Comparison of ENCODE assay signal across 27 cellular contexts in the genomic region with DNA sequence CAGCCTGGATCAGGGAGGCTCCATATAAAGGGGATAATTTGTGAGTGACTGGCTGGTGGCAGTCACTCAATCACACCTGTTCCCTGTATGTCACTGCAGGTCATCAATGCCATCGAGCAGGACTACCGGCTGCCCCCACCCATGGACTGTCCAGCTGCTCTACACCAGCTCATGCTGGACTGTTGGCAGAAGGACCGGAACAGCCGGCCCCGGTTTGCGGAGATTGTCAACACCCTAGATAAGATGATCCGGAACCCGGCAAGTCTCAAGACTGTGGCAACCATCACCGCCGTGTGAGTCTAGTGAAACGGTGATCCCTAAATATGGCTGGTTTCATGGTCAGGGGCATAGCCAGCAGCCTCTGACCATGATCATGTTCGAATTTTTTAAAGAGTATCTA.
"Had no signal": no experiment of that assay in that cellular context is flagged by ENCODE, and none has a peak within 500 bp of the region (broad histone marks: within the 10 kb centered on the region; RNA-seq: fewer than 3 reads in every experiment).

No MANE protein-coding gene starts in this region.

- H3K36me3 Mint-ChIP-seq: stimulated activated effector memory CD8-positive, alpha-beta T cell treated with anti-CD3 and anti-CD28 coated beads, Interleukin-12 subunit alpha, Interleukin-12 subunit beta, amount 100 ng/mL, for 72 hours; stimulated activated memory B cell treated with anti-CD40 and anti-IgM and Interleukin-4, amounts not matched to agents 10 μg/mL and 1 μg/mL and 100 μg/mL, for 72 hours; stimulated activated naive B cell treated with anti-CD40 and anti-IgM and Interleukin-4, amounts not matched to agents 10 μg/mL and 1 μg/mL and 100 μg/mL, for 72 hours; type B pancreatic cell had no signal

- H3K27ac ChIP-seq: stomach, suprapubic skin, testis, thoracic aorta, thyroid gland, tibial artery, tibial nerve, upper lobe of left lung, upper lobe of right lung, uterus, vagina had no signal

- H3K9me3 ChIP-seq: stomach, suprapubic skin, testis, thoracic aorta, thyroid gland, tibial artery, tibial nerve, upper lobe of left lung, upper lobe of right lung, uterus, vagina had no signal

- H3K9me3 Mint-ChIP-seq: stimulated activated memory B cell treated with anti-CD40 and anti-IgM and Interleukin-4, amounts not matched to agents 10 μg/mL and 1 μg/mL and 100 μg/mL, for 72 hours; stimulated activated naive B cell treated with anti-CD40 and anti-IgM and Interleukin-4, amounts not matched to agents 10 μg/mL and 1 μg/mL and 100 μg/mL, for 72 hours; stimulated activated naive CD8-positive, alpha-beta T cell treated with anti-CD3 and anti-CD28 coated beads, Interleukin-15, amount 100 ng/mL, for 72 hours; stimulated activated naive CD8-positive, alpha-beta T cell treated with anti-CD3 and anti-CD28 coated beads, Interleukin-15, Interleukin-2, amounts not matched to agents 100 ng/mL and 50 ng/mL, for 24 hours; type B pancreatic cell had no signal

- H3K27ac Mint-ChIP-seq: stimulated activated effector memory CD8-positive, alpha-beta T cell treated with anti-CD3 and anti-CD28 coated beads, Interleukin-12 subunit alpha, Interleukin-12 subunit beta, amount 100 ng/mL, for 72 hours; stimulated activated memory B cell treated with anti-CD40 and anti-IgM and Interleukin-4, amounts not matched to agents 10 μg/mL and 1 μg/mL and 100 μg/mL, for 72 hours; stimulated activated naive B cell treated with anti-CD40 and anti-IgM and Interleukin-4, amounts not matched to agents 10 μg/mL and 1 μg/mL and 100 μg/mL, for 72 hours; stimulated activated naive CD8-positive, alpha-beta T cell treated with anti-CD3 and anti-CD28 coated beads, Interleukin-15, amount 100 ng/mL, for 72 hours; stimulated activated naive CD8-positive, alpha-beta T cell treated with anti-CD3 and anti-CD28 coated beads, Interleukin-15, Interleukin-2, amounts not matched to agents 100 ng/mL and 50 ng/mL, for 24 hours; type B pancreatic cell had no signal

- H3K36me3 ChIP-seq: stomach, suprapubic skin, thoracic aorta, thyroid gland, tibial artery, tibial nerve, upper lobe of left lung, upper lobe of right lung, uterus, vagina had no signal

- H3K4me1 ChIP-seq: stomach, suprapubic skin, testis, thyroid gland, tibial artery, tibial nerve, upper lobe of left lung, upper lobe of right lung, uterus, vagina had no signal

- H3K4me1 Mint-ChIP-seq: stimulated activated effector memory CD8-positive, alpha-beta T cell treated with anti-CD3 and anti-CD28 coated beads, Interleukin-12 subunit alpha, Interleukin-12 subunit beta, amount 100 ng/mL, for 72 hours; stimulated activated memory B cell treated with anti-CD40 and anti-IgM and Interleukin-4, amounts not matched to agents 10 μg/mL and 1 μg/mL and 100 μg/mL, for 72 hours; stimulated activated naive B cell treated with anti-CD40 and anti-IgM and Interleukin-4, amounts not matched to agents 10 μg/mL and 1 μg/mL and 100 μg/mL, for 72 hours; stimulated activated naive CD8-positive, alpha-beta T cell treated with anti-CD3 and anti-CD28 coated beads, Interleukin-15, amount 100 ng/mL, for 72 hours had no signal

- H3K27me3 Mint-ChIP-seq: stimulated activated memory B cell treated with anti-CD40 and anti-IgM and Interleukin-4, amounts not matched to agents 10 μg/mL and 1 μg/mL and 100 μg/mL, for 72 hours; stimulated activated naive B cell treated with anti-CD40 and anti-IgM and Interleukin-4, amounts not matched to agents 10 μg/mL and 1 μg/mL and 100 μg/mL, for 72 hours; stimulated activated naive CD8-positive, alpha-beta T cell treated with anti-CD3 and anti-CD28 coated beads, Interleukin-15, amount 100 ng/mL, for 72 hours; stimulated activated naive CD8-positive, alpha-beta T cell treated with anti-CD3 and anti-CD28 coated beads, Interleukin-15, Interleukin-2, amounts not matched to agents 100 ng/mL and 50 ng/mL, for 24 hours had no signal

- ATAC-seq: stimulated activated effector memory CD8-positive, alpha-beta T cell treated with anti-CD3 and anti-CD28 coated beads, Interleukin-12 subunit alpha, Interleukin-12 subunit beta, amount 100 ng/mL, for 72 hours; stimulated activated memory B cell treated with anti-CD40 and anti-IgM and Interleukin-4, amounts not matched to agents 10 μg/mL and 1 μg/mL and 100 μg/mL, for 72 hours; stimulated activated naive B cell treated with anti-CD40 and anti-IgM and Interleukin-4, amounts not matched to agents 10 μg/mL and 1 μg/mL and 100 μg/mL, for 72 hours; stimulated activated naive CD8-positive, alpha-beta T cell treated with anti-CD3 and anti-CD28 coated beads, Interleukin-15, Interleukin-2, amounts not matched to agents 100 U/mL and 50 U/mL, for 24 hours; upper lobe of right lung had no signal

- H3K27me3 ChIP-seq: stomach, suprapubic skin, testis, thyroid gland, tibial artery, tibial nerve, upper lobe of left lung, upper lobe of right lung, uterus, vagina had no signal

- H3K4me3 ChIP-seq: stomach, suprapubic skin, testis, thoracic aorta, thyroid gland, tibial artery, tibial nerve, upper lobe of left lung, upper lobe of right lung, uterus, vagina had no signal

- H3K4me3 Mint-ChIP-seq: stimulated activated effector memory CD8-positive, alpha-beta T cell treated with anti-CD3 and anti-CD28 coated beads, Interleukin-12 subunit alpha, Interleukin-12 subunit beta, amount 100 ng/mL, for 72 hours; stimulated activated memory B cell treated with anti-CD40 and anti-IgM and Interleukin-4, amounts not matched to agents 10 μg/mL and 1 μg/mL and 100 μg/mL, for 72 hours; stimulated activated naive B cell treated with anti-CD40 and anti-IgM and Interleukin-4, amounts not matched to agents 10 μg/mL and 1 μg/mL and 100 μg/mL, for 72 hours; stimulated activated naive CD8-positive, alpha-beta T cell treated with anti-CD3 and anti-CD28 coated beads, Interleukin-15, amount 100 ng/mL, for 72 hours; stimulated activated naive CD8-positive, alpha-beta T cell treated with anti-CD3 and anti-CD28 coated beads, Interleukin-15, Interleukin-2, amounts not matched to agents 100 ng/mL and 50 ng/mL, for 24 hours; type B pancreatic cell had no signal

- DNase-seq: stimulated activated CD4-positive, alpha-beta T cell treated with anti-CD3 and anti-CD28 coated beads, Interleukin-2, amount 100 ng/mL, for 48 hours; stimulated activated CD4-positive, alpha-beta T cell treated with anti-CD3 and anti-CD28 coated beads, Interleukin-4, amount 100 ng/mL, for 1 hour; stimulated activated CD4-positive, alpha-beta T cell treated with anti-CD3 and anti-CD28 coated beads, Interleukin-4, amount 100 ng/mL, for 24 hours; stimulated activated CD4-positive, alpha-beta T cell treated with anti-CD3 and anti-CD28 coated beads, Interleukin-4, amount 100 ng/mL, for 4 hours; stimulated activated CD8-positive, alpha-beta memory T cell treated with anti-CD3 and anti-CD28 coated beads, Interleukin-4, amount 100 ng/mL, for 48 hours; stimulated activated naive B cell treated with anti-CD40 and anti-IgM and Interleukin-4, amounts not matched to agents 10 μg/mL and 1 μg/mL and 100 μg/mL, for 72 hours; stimulated activated naive CD4-positive, alpha-beta T cell; stimulated activated naive CD4-positive, alpha-beta T cell treated with Interleukin-2 at 50 U/mL for 16 hours; stimulated activated naive CD8-positive, alpha-beta T cell treated with anti-CD3 and anti-CD28 coated beads, Interleukin-15, amount 100 ng/mL, for 72 hours; stimulated activated naive CD8-positive, alpha-beta T cell treated with anti-CD3 and anti-CD28 coated beads, Interleukin-15, Interleukin-2, amounts not matched to agents 100 U/mL and 50 U/mL, for 24 hours; stomach; substantia nigra; testis; thyroid gland; tibial artery; trophoblast cell; upper lobe of left lung; upper lobe of right lung; uterus had no signal
